In genomic region chr20:17612287-17612974, GRCh38 we compare ENCODE assay signal across 8 cellular contexts. TPM values are rescaled to one million over a fixed set of nuclear protein-coding genes. Genes with fewer than 3 reads are reported as not detected.
DNase-seq lines count a peak whose midpoint lies in the region; ATAC-seq and TF ChIP-seq lines count a peak whose summit lies in the region.

No MANE protein-coding gene starts in this region.

- H3K79me2 ChIP-seq in mesendoderm (ENCODE audit: control insufficient read depth, insufficient read depth, low read length), result no peaks in the 10 kb centered on the region

- H3K18ac ChIP-seq in mesendoderm (ENCODE audit: low read length), result no peak overlapping the region

- CTCF ChIA-PET in WTC11 (lab: Charles Lee), result interaction anchor here (0.6 to 1.3 kb wide), 4 partner anchors 75 to 259 kb away, joined by 3 to 4 read pairs (median 4); no protein-coding TSS in a partner anchor

- no CpG with 5 or more reads among the region's 16 CpGs for WGBS in mesendoderm (ENCODE audit: extremely low coverage, insufficient coverage, low lambda C conversion rate)

- H3K27ac ChIP-seq in mesendoderm (ENCODE audit: low read depth, low read length), result no peak overlapping the region

- H3K4ac ChIP-seq in mesendoderm (ENCODE audit: low read depth, low read length), result no peak overlapping the region

- H3K27me3 Mint-ChIP-seq in WTC11 (ENCODE audit: low read depth) (no peaks in the 10 kb centered on the region), nephron (ENCODE audit: low read depth) (no peaks in the 10 kb centered on the region), CD14-positive monocyte (ENCODE audit: low read depth in 3 of 3) (no peaks in the 10 kb centered on the region)

- H2BK15ac ChIP-seq in mesendoderm (replicated peaks; ENCODE audit: low read depth), result no peak overlapping the region

- H3K27me3 ChIP-seq in mesendoderm (ENCODE audit: insufficient read depth, low read length, poor library complexity), result no peaks in the 10 kb centered on the region

- no peak overlapping the region for H3K4me2 ChIP-seq in mesendoderm (ENCODE audit: low read length)

- no peak overlapping the region for H2BK120ac ChIP-seq in mesendoderm (ENCODE audit: low read depth, low read length)

- no peaks in the 10 kb centered on the region for H3K79me1 ChIP-seq in mesendoderm (ENCODE audit: low read length)

- peaks cover 6% of the 10 kb centered on the region for H3K4me1 Mint-ChIP-seq in WTC11
- peaks cover 14% of the 10 kb centered on the region for H3K4me1 Mint-ChIP-seq in nephron
- peaks cover 19% of the 10 kb centered on the region for H3K4me1 Mint-ChIP-seq in CD14-positive monocyte

- H3K4me3 ChIP-seq in mesendoderm (ENCODE audit: low read length), result no peak overlapping the region

- 0 out of 2 replicates have a peak, but pooled peaks have one; percentile 2 for ATAC-seq in WTC11

- DNase-seq in EH (ENCODE audit: low read depth) (peak; percentile 90), WTC11 (ENCODE audit: low spot score) (no peak), medulla oblongata (ENCODE audit: extremely low spot score) (no peak), CD14-positive monocyte (ENCODE audit: low spot score) (no peak), NCI-H128 (lab: John Stamatoyannopoulos, UW; ENCODE audit: unreplicated experiment) (no peak), mesendoderm (no peak)
- DNase-seq in effector CD4-positive, alpha-beta T cell, result peak; percentile 24

- no peak overlapping the region for H2BK5ac ChIP-seq in mesendoderm (ENCODE audit: low read length)

- H3K36me3 ChIP-seq in mesendoderm (ENCODE audit: control insufficient read depth, insufficient read depth, low read length), result peaks cover 14% of the 10 kb centered on the region

- H3K56ac ChIP-seq in mesendoderm (ENCODE audit: low read length), result no peak overlapping the region

- H3K36me3 Mint-ChIP-seq in WTC11 (peaks cover 9% of the 10 kb centered on the region), nephron (ENCODE audit: low read depth) (peaks cover 16% of the 10 kb centered on the region), CD14-positive monocyte (peaks cover 24 to 48% of the 10 kb centered on the region in 2 donors)

- POLR2A ChIA-PET in WTC11 (lab: Charles Lee), result no interaction called here

- H3K23ac ChIP-seq in mesendoderm (ENCODE audit: low read length), result no peak overlapping the region

- no peak overlapping the region for H3K9ac ChIP-seq in mesendoderm (ENCODE audit: low read length)

- no peak overlapping the region for H4K8ac ChIP-seq in mesendoderm (ENCODE audit: low read depth, low read length)

- no peak overlapping the region for H4K5ac ChIP-seq in mesendoderm (ENCODE audit: low read length)

- no peak overlapping the region for H2AK5ac ChIP-seq in mesendoderm (ENCODE audit: low read length)

- TF ChIP-seq CTCF in WTC11 (IDR thresholded peaks at IDR 0.05), result no peak
- TF ChIP-seq CTCF in nephron (IDR thresholded peaks at IDR 0.05; ENCODE audit: unreplicated experiment in 3 of 3), result no peak
- no peak for TF ChIP-seq CTCF in CD14-positive monocyte (IDR thresholded peaks at IDR 0.05)

- intact Hi-C loops in CD14-positive monocyte (cut with micrococcal nuclease), result loop anchor here in 1 of 2 donors (10.0 kb wide), 1 partner anchor 108 kb away; no protein-coding TSS in a partner anchor

- H3K4me1 ChIP-seq in mesendoderm (ENCODE audit: control insufficient read depth, low read depth, low read length), result no peaks in the 10 kb centered on the region

- H3K27ac Mint-ChIP-seq in WTC11 (peak overlapping the region; percentile 95), nephron (peak overlapping the region; percentile 20 to 85 (median 79)), CD14-positive monocyte (peak overlapping the region in 3 of 7 donors; percentile 10 to 65 (median 20))

- H3K4me3 Mint-ChIP-seq in WTC11 (no peak overlapping the region), nephron (no peak overlapping the region), CD14-positive monocyte (no peak overlapping the region)

- H3K9me3 Mint-ChIP-seq in WTC11 (no peaks in the 10 kb centered on the region), nephron (no peaks in the 10 kb centered on the region), CD14-positive monocyte (no peaks in the 10 kb centered on the region)

TF ChIP-seq in WTC11, 78 proteins besides CTCF, POLR2A, EP300 and RAD21:
- no peak for TF ChIP-seq GTF2I (CRISPR knock-in tag; conservative IDR thresholded peaks at IDR 0.05)
- TF ChIP-seq ETV6 (CRISPR knock-in tag; IDR thresholded peaks at IDR 0.05), result peak; percentile 70; the same call in 1 of the 2 replicates
- TF ChIP-seq FOXP4 (CRISPR knock-in tag; IDR thresholded peaks at IDR 0.05), result no peak
- TF ChIP-seq PREB (CRISPR knock-in tag; IDR thresholded peaks at IDR 0.05; ENCODE audit: borderline replicate concordance), result no peak
- TF ChIP-seq AR (CRISPR knock-in tag; IDR thresholded peaks at IDR 0.05), result no peak
- TF ChIP-seq E2F1 (CRISPR knock-in tag; IDR thresholded peaks at IDR 0.05), result no peak
- no peak for TF ChIP-seq ZNF138 (CRISPR knock-in tag; conservative IDR thresholded peaks at IDR 0.05)
- TF ChIP-seq RELA (CRISPR knock-in tag; IDR thresholded peaks at IDR 0.05; ENCODE audit: borderline replicate concordance), result no peak

RNA-seq across cellular contexts. Expression of gene DSTN, which starts 42.6 kb away (rescaled TPM):
- total RNA-seq in WTC11 (2021), result 145 to 153 TPM (median 149 TPM) in 3 replicates
- polyA plus RNA-seq in CD14-positive monocyte, result 10 to 100 TPM; 58.4 to 63.8 TPM
- 278 TPM for polyA plus RNA-seq in mesendoderm (2013, experiment 1 of 2)
- 278 TPM for polyA plus RNA-seq in mesendoderm (2013, experiment 2 of 2)

Comparison
In these comparisons a context has a peak if more than half of its experiments do, and no peak if none do; other contexts are left out.
1. DNase-seq: peak in EH (single experiment) and effector CD4-positive, alpha-beta T cell (single experiment); none in WTC11 (single experiment), medulla oblongata (single experiment), CD14-positive monocyte (single experiment), NCI-H128 (single experiment) and mesendoderm (single experiment).